In genomic region chr2:30144260-30144659, GRCh38 we compare ENCODE assay signal across 22 cellular contexts.
"Had no signal": no experiment of that assay in that cellular context is flagged by ENCODE, and none has a peak within 500 bp of the region (broad histone marks: within the 10 kb centered on the region; RNA-seq: fewer than 3 reads in every experiment).

No MANE protein-coding gene starts in this region.

- DNase-seq: activated CD4-positive, alpha-beta T cell treated with anti-CD3 and anti-CD28 coated beads, Interleukin-2, amount 50 U/mL, for 4 hours; activated gamma-delta T cell; activated T-cell treated with anti-CD3 and anti-CD28 coated beads, Interleukin-2, amount 50 U/mL, for 72 hours; amniotic stem cell; colonic mucosa; dorsolateral prefrontal cortex; endodermal cell; esophagus squamous epithelium; kidney; lower lobe of right lung; ovary; spleen; stimulated activated CD4-positive, alpha-beta T cell treated with anti-CD3 and anti-CD28 coated beads, Interleukin-4, amount 100 ng/mL, for 1 hour; upper lobe of left lung; WERI-Rb-1 had no signal

- H3K9me3 Mint-ChIP-seq: activated naive CD4-positive, alpha-beta T cell treated with anti-CD3 and anti-CD28 coated beads, Interleukin-2, amount 50 U/mL, for 72 hours; activated T-cell treated with anti-CD3 and anti-CD28 coated beads, Interleukin-2, amount 50 U/mL, for 72 hours; endodermal cell; nephron had no signal

- H3K27ac ChIP-seq: breast epithelium, colonic mucosa, dorsolateral prefrontal cortex, esophagus squamous epithelium, lower lobe of right lung, ovary, prostate gland, upper lobe of left lung, WERI-Rb-1 had no signal

- H3K27me3 ChIP-seq: breast epithelium, colonic mucosa, dorsolateral prefrontal cortex, esophagus squamous epithelium, ovary, spleen, upper lobe of left lung had no signal

- H3K4me1 ChIP-seq: prostate gland had no signal

- H3K4me3 Mint-ChIP-seq: endodermal cell, nephron had no signal

- H3K27ac Mint-ChIP-seq: endodermal cell, nephron had no signal

- H3K9me3 ChIP-seq: breast epithelium, colonic mucosa, esophagus squamous epithelium, lower lobe of right lung, neutrophil, ovary, prostate gland, spleen, upper lobe of left lung had no signal

- ATAC-seq: activated naive CD4-positive, alpha-beta T cell treated with anti-CD3 and anti-CD28 coated beads, Interleukin-2, amount 50 U/mL, for 72 hours; activated T-cell treated with anti-CD3 and anti-CD28 coated beads, Interleukin-2, amount 50 U/mL, for 72 hours; left lobe of liver; lower lobe of right lung; SK-N-SH treated with all-trans-retinoic acid at 6 μM for 48 hours had no signal
